1 cellular context compared by ENCODE assay signal in genomic region chr2:228731517-228731916, GRCh38.
TF ChIP-seq lines count a peak whose summit lies in the region.

No MANE protein-coding gene starts in this region.

TF ChIP-seq in GM23338, 12 proteins besides CTCF, POLR2A, EP300 and RAD21 (continued from another document):
- no peak for TF ChIP-seq REST (IDR thresholded peaks at IDR 0.05; ENCODE audit: unreplicated experiment)
- TF ChIP-seq JUNB (IDR thresholded peaks at IDR 0.05; ENCODE audit: unreplicated experiment): no peak
- no peak for TF ChIP-seq STAT1 (IDR thresholded peaks at IDR 0.05; ENCODE audit: unreplicated experiment)
- TF ChIP-seq POLR2AphosphoS5 (IDR thresholded peaks at IDR 0.05; ENCODE audit: low read depth): no peak
- no peak for TF ChIP-seq CREB1 (CRISPR knock-in tag; IDR thresholded peaks at IDR 0.05; ENCODE audit: low read depth)
- TF ChIP-seq EZH2phosphoT487 (IDR thresholded peaks at IDR 0.05; ENCODE audit: unreplicated experiment): no peak
